ENCODE assay signal across 13 cellular contexts in genomic region chr13:93603043-93603442, GRCh38.
A peak's percentile ranks its signal among the peaks of the same experiment; 100 is the strongest.
DNase-seq lines count a peak whose midpoint lies in the region; ATAC-seq and TF ChIP-seq lines count a peak whose summit lies in the region.
"Had no signal": no experiment of that assay in that cellular context is flagged by ENCODE, and none has a peak within 500 bp of the region (broad histone marks: within the 10 kb centered on the region; RNA-seq: fewer than 3 reads in every experiment).

No MANE protein-coding gene starts in this region.

- H3K4me2 ChIP-seq in PC-3 (ENCODE audit: low read length) (peak overlapping the region; percentile 38), fibroblast of lung (ENCODE audit: extremely low read depth, insufficient read depth, low read length) (no peak overlapping the region)

- H3K9ac ChIP-seq in PC-3 (ENCODE audit: low read length) (no peak overlapping the region), fibroblast of lung (ENCODE audit: insufficient read depth, low read length) (no peak overlapping the region)

- H3K36me3 ChIP-seq in PC-3 (ENCODE audit: low read depth, low read length) (no peaks in the 10 kb centered on the region), fibroblast of lung (ENCODE audit: control insufficient read depth, insufficient read depth, low read length) (no peaks in the 10 kb centered on the region)

- peak; percentile 100 for ATAC-seq in PC-3
- no peak for ATAC-seq in GM18867 (IDR thresholded peaks at IDR 0.05; ENCODE audit: unreplicated experiment)
- ATAC-seq: left colon had no signal

- TF ChIP-seq CTCF in PC-3 (conservative IDR thresholded peaks at IDR 0.05; ENCODE audit: low read depth, low read length) (no peak), fibroblast of lung (conservative IDR thresholded peaks at IDR 0.05 in 1 of 2, IDR thresholded peaks at IDR 0.05 in 1 of 2; ENCODE audit: low read depth in 1 of 2, low read length in 2 of 2) (no peak)

- H3K27me3 ChIP-seq in PC-3 (ENCODE audit: low read length) (no peaks in the 10 kb centered on the region), fibroblast of lung (ENCODE audit: control insufficient read depth, insufficient read depth, low read length) (no peaks in the 10 kb centered on the region)

- H2AFZ ChIP-seq in PC-3 (ENCODE audit: low read length): no peak overlapping the region
- no peak overlapping the region for H2AFZ ChIP-seq in fibroblast of lung (ENCODE audit: low read length)

- H3K4me3 ChIP-seq in PC-3 (ENCODE audit: low read length): no peak overlapping the region
- H3K4me3 ChIP-seq in fibroblast of lung (replicated peaks in 1 of 4; ENCODE audit: control extremely low read depth in 1 of 4, insufficient read depth in 1 of 4, low read depth in 3 of 4, low read length in 4 of 4): no peak overlapping the region
- H3K4me3 ChIP-seq in skeletal muscle cell (ENCODE audit: low read depth, low read length): no peak overlapping the region

- H4K20me1 ChIP-seq in PC-3 (ENCODE audit: low read length) (no peaks in the 10 kb centered on the region), fibroblast of lung (ENCODE audit: control insufficient read depth, extremely low read depth, insufficient read depth, low read length) (no peaks in the 10 kb centered on the region)

- DNase-seq in GM03348 (ENCODE audit: low spot score): peak; percentile 52
- DNase-seq in PC-3: peak; percentile 90
- peak; percentile 93 to 94 for DNase-seq in fibroblast of lung (ENCODE audit: low read depth in 2 of 2)
- peak; percentile 66 for DNase-seq in skeletal muscle cell (ENCODE audit: low read depth)
- DNase-seq in NCI-H1694 (lab: John Stamatoyannopoulos, UW): no peak
- DNase-seq in NOMO-1 treated with DMSO at 0.1 percent for 48 hours (lab: John Stamatoyannopoulos, UW; ENCODE audit: unreplicated experiment): no peak
- DNase-seq in D341Med (ENCODE audit: low spot score): no peak
- DNase-seq: activated CD4-positive, alpha-beta memory T cell treated with anti-CD3 and anti-CD28 coated beads for 36 hours; KBM-7; left colon; nucleus accumbens; substantia nigra had no signal

- intact Hi-C loops in PC-3 (cut with micrococcal nuclease): loop anchor here (2.0 to 5.0 kb wide), 2 partner anchors 44 to 126 kb away; no protein-coding TSS in a partner anchor

- no peaks in the 10 kb centered on the region for H3F3A ChIP-seq in PC-3 (ENCODE audit: low read length, unreplicated experiment)

- no peaks in the 10 kb centered on the region for H3K9me3 ChIP-seq in PC-3 (ENCODE audit: low read length)
- H3K9me3 ChIP-seq in fibroblast of lung (ENCODE audit: control insufficient read depth, insufficient read depth, low read depth, low read length): no peaks in the 10 kb centered on the region

- CTCF ChIA-PET in PC-3 (lab: Charles Lee): no interaction called here

- H3K27ac ChIP-seq in PC-3 (ENCODE audit: low read length): peak overlapping the region; percentile 49
- no peak overlapping the region for H3K27ac ChIP-seq in fibroblast of lung (ENCODE audit: insufficient read depth, low read length)

- BruUV-seq in PC-3 (replicated peaks; lab: Mats Ljungman, UMichigan): no TSS peak

- H3K79me2 ChIP-seq in PC-3 (ENCODE audit: low read length): no peaks in the 10 kb centered on the region
- H3K79me2 ChIP-seq in fibroblast of lung (ENCODE audit: control insufficient read depth, insufficient read depth, low read length): no peaks in the 10 kb centered on the region

- H3K9me2 ChIP-seq in PC-3 (replicated peaks; ENCODE audit: low read length): no peaks in the 10 kb centered on the region

- H3K4me1 ChIP-seq in PC-3 (ENCODE audit: insufficient read depth, low read length) (peaks cover 18% of the 10 kb centered on the region), fibroblast of lung (ENCODE audit: control insufficient read depth, extremely low read depth, insufficient read depth, low read length) (no peaks in the 10 kb centered on the region)

- POLR2A ChIA-PET in PC-3 (lab: Charles Lee; ENCODE audit: unreplicated experiment): no interaction called here

Comparison
In these comparisons a context has a peak if more than half of its experiments do, and no peak if none do; other contexts are left out.
1. DNase-seq: peak in GM03348 (single experiment), PC-3 (single experiment), fibroblast of lung (2 of 2) and skeletal muscle cell (single experiment); none in NCI-H1694 (single experiment), NOMO-1 treated with DMSO at 0.1 percent for 48 hours (single experiment) and D341Med (single experiment).